ENCODE assay signal across 37 cellular contexts in genomic region chr1:197905699-197906351, GRCh38. TPM values are rescaled to one million over a fixed set of nuclear protein-coding genes. Genes with fewer than 3 reads are reported as not detected.
"Had no signal": no experiment of that assay in that cellular context is flagged by ENCODE, and none has a peak within 500 bp of the region (broad histone marks: within the 10 kb centered on the region; RNA-seq: fewer than 3 reads in every experiment).

No MANE protein-coding gene starts in this region.

- H3K27ac ChIP-seq: brain microvascular endothelial cell, coronary artery, dorsolateral prefrontal cortex, esophagus muscularis mucosa, foreskin keratinocyte, gastrocnemius medialis, heart right ventricle had no signal

- H3K4me3 Mint-ChIP-seq: activated CD4-positive, alpha-beta memory T cell treated with anti-CD3 and anti-CD28 coated beads, Interleukin-2, amount 10 ng/mL, durations not matched to agents 7 days and 5 days; activated CD4-positive, alpha-beta T cell treated with anti-CD3 and anti-CD28 coated beads for 36 hours; activated CD4-positive, alpha-beta T cell treated with anti-CD3 and anti-CD28 coated beads, Interleukin-2, amount 10 ng/mL, durations not matched to agents 24 days and 14 days; activated naive CD8-positive, alpha-beta T cell; activated T-cell treated with anti-CD3 and anti-CD28 coated beads, Interleukin-2, amount 50 U/mL, for 24 hours; activated T-cell treated with anti-CD3 and anti-CD28 coated beads, Interleukin-2, amount 50 U/mL, for 72 hours; activated T-helper 17 cell treated with anti-CD3 and anti-CD28 coated beads, Interleukin-2, amount 50 U/mL, for 72 hours; central memory CD8-positive, alpha-beta T cell; dendritic cell treated with granulocyte-macrophage colony-stimulating factor and Interleukin-4, amounts not matched to agents 40 ng/mL and 50 ng/mL, for 4 days; endodermal cell; T-helper 17 cell; T-helper 2 cell treated with Interferon-gamma antibody and Interleukin-4, amounts not matched to agents 5 μg/mL and 100 μg/mL, for 36 hours had no signal

- H3K36me3 ChIP-seq: brain microvascular endothelial cell, esophagus muscularis mucosa, gastrocnemius medialis, heart right ventricle had no signal

- H3K4me3 ChIP-seq: coronary artery, dorsolateral prefrontal cortex, esophagus muscularis mucosa, gastrocnemius medialis, heart right ventricle had no signal

- H3K27ac Mint-ChIP-seq: activated CD4-positive, alpha-beta memory T cell treated with anti-CD3 and anti-CD28 coated beads, Interleukin-2, amount 10 ng/mL, durations not matched to agents 7 days and 5 days; activated CD4-positive, alpha-beta T cell treated with anti-CD3 and anti-CD28 coated beads for 36 hours; activated CD4-positive, alpha-beta T cell treated with anti-CD3 and anti-CD28 coated beads, Interleukin-2, amount 10 ng/mL, durations not matched to agents 24 days and 14 days; activated naive CD8-positive, alpha-beta T cell; activated T-cell treated with anti-CD3 and anti-CD28 coated beads, Interleukin-2, amount 50 U/mL, for 24 hours; activated T-cell treated with anti-CD3 and anti-CD28 coated beads, Interleukin-2, amount 50 U/mL, for 72 hours; activated T-helper 17 cell treated with anti-CD3 and anti-CD28 coated beads, Interleukin-2, amount 50 U/mL, for 72 hours; dendritic cell treated with granulocyte-macrophage colony-stimulating factor and Interleukin-4, amounts not matched to agents 40 ng/mL and 50 ng/mL, for 4 days; endodermal cell; T-helper 17 cell; T-helper 2 cell treated with Interferon-gamma antibody and Interleukin-4, amounts not matched to agents 5 μg/mL and 100 μg/mL, for 36 hours had no signal

- DNase-seq: activated CD4-positive, alpha-beta memory T cell treated with anti-CD3 and anti-CD28 coated beads, Interleukin-2, amount 10 ng/mL, durations not matched to agents 7 days and 5 days; activated CD4-positive, alpha-beta T cell treated with anti-CD3 and anti-CD28 coated beads for 36 hours; activated CD4-positive, alpha-beta T cell treated with anti-CD3 and anti-CD28 coated beads, Interleukin-2, amount 10 ng/mL, durations not matched to agents 24 days and 14 days; activated CD4-positive, alpha-beta T cell treated with anti-CD3 and anti-CD28 coated beads, Interleukin-2, amount 50 U/mL, for 4 hours; activated CD4-positive, CD25-positive, alpha-beta regulatory T cell; activated CD4-positive, CD25-positive, alpha-beta regulatory T cell treated with anti-CD3 and anti-CD28 coated beads, Interleukin-2, amount 50 U/mL, for 72 hours; activated CD8-positive, alpha-beta memory T cell treated with anti-CD3 and anti-CD28 coated beads, Interleukin-2, amount 50 U/mL, for 48 hours; activated effector memory CD4-positive, alpha-beta T cell treated with Interleukin-2 at 50 U/mL for 16 hours; activated gamma-delta T cell treated with Interleukin-2 at 50 U/mL for 16 hours; activated naive CD4-positive, alpha-beta T cell treated with anti-CD3 and anti-CD28 coated beads, Interleukin-2, amount 50 U/mL, for 16 hours; activated naive CD4-positive, alpha-beta T cell treated with Interleukin-2 at 50 U/mL for 16 hours; activated T-cell treated with anti-CD3 and anti-CD28 coated beads for 4 hours; activated T-cell treated with anti-CD3 and anti-CD28 coated beads, Interleukin-2, amount 50 U/mL, for 24 hours; activated T-cell treated with anti-CD3 and anti-CD28 coated beads, Interleukin-2, amount 50 U/mL, for 72 hours; amniotic stem cell; anterior cingulate cortex; brain microvascular endothelial cell; dorsolateral prefrontal cortex; effector memory CD4-positive, alpha-beta T cell; endodermal cell; foreskin keratinocyte; gastrocnemius medialis; heart right ventricle; T-helper 1 cell; T-helper 17 cell; T1000 had no signal

- H3K36me3 Mint-ChIP-seq: activated naive CD8-positive, alpha-beta T cell had no signal

- H3K9me3 Mint-ChIP-seq: activated CD4-positive, alpha-beta memory T cell treated with anti-CD3 and anti-CD28 coated beads, Interleukin-2, amount 10 ng/mL, durations not matched to agents 7 days and 5 days; activated CD4-positive, alpha-beta T cell treated with anti-CD3 and anti-CD28 coated beads, Interleukin-2, amount 10 ng/mL, durations not matched to agents 24 days and 14 days; activated T-cell treated with anti-CD3 and anti-CD28 coated beads, Interleukin-2, amount 50 U/mL, for 24 hours; activated T-cell treated with anti-CD3 and anti-CD28 coated beads, Interleukin-2, amount 50 U/mL, for 72 hours; activated T-helper 17 cell treated with anti-CD3 and anti-CD28 coated beads, Interleukin-2, amount 50 U/mL, for 72 hours; central memory CD8-positive, alpha-beta T cell; dendritic cell treated with granulocyte-macrophage colony-stimulating factor and Interleukin-4, amounts not matched to agents 40 ng/mL and 50 ng/mL, for 4 days; endodermal cell; T-helper 2 cell treated with Interferon-gamma antibody and Interleukin-4, amounts not matched to agents 5 μg/mL and 100 μg/mL, for 36 hours had no signal

- ATAC-seq: activated CD4-positive, alpha-beta T cell treated with anti-CD3 and anti-CD28 coated beads for 36 hours; activated T-cell treated with anti-CD3 and anti-CD28 coated beads, Interleukin-2, amount 50 U/mL, for 72 hours; activated T-helper 17 cell treated with anti-CD3 and anti-CD28 coated beads, Interleukin-2, amount 50 U/mL, for 72 hours; foreskin keratinocyte; gastrocnemius medialis; heart right ventricle; T-helper 17 cell had no signal

- FAIRE-seq: astrocyte, bronchial epithelial cell had no signal

- H3K9me3 ChIP-seq: esophagus muscularis mucosa, gastrocnemius medialis, heart right ventricle had no signal

RNA-seq across cellular contexts. Expression of gene C1orf53, which starts 3.4 kb away (rescaled TPM):
- total RNA-seq: activated T-cell treated with anti-CD3 and anti-CD28 coated beads, Interleukin-2, amount 50 U/mL, for 72 hours; T-helper 17 cell had no signal

RNA-seq across cellular contexts. Expression of gene LHX9, which starts 11.3 kb away (rescaled TPM):
- total RNA-seq: activated CD4-positive, alpha-beta memory T cell treated with anti-CD3 and anti-CD28 coated beads, Interleukin-2, amount 10 ng/mL, durations not matched to agents 7 days and 5 days; activated CD4-positive, alpha-beta T cell treated with anti-CD3 and anti-CD28 coated beads for 36 hours; activated T-helper 17 cell treated with anti-CD3 and anti-CD28 coated beads, Interleukin-2, amount 50 U/mL, for 72 hours; astrocyte; bronchial epithelial cell; endodermal cell; epithelial cell of proximal tubule; esophagus muscularis mucosa; foreskin keratinocyte; glomerular endothelial cell; T-helper 17 cell had no signal
- polyA plus RNA-seq: foreskin keratinocyte had no signal
